In the genomic region with DNA sequence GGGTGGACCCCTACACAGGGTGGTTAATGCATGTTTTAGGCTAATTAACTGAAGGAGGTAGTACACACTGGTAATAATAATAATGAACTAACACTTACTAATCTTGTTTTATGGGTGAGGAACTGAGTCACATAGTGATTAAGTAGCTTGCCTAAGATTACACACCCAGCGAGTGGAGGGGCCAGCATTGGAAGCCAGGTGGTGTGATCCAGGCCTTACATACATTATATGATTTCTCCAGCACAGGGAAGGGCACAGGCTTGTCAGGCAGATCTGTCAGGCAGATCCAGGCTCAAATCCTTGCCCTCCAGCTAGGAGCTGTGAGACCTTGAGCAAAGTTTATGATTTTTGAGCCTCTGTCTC, we compare ENCODE assay signal across 31 cellular contexts. TPM values are rescaled to one million over a fixed set of nuclear protein-coding genes. Genes with fewer than 3 reads are reported as not detected.
DNase-seq lines count a peak whose midpoint lies in the region; ATAC-seq and TF ChIP-seq lines count a peak whose summit lies in the region.
"Had no signal": no experiment of that assay in that cellular context is flagged by ENCODE, and none has a peak within 500 bp of the region (broad histone marks: within the 10 kb centered on the region; RNA-seq: fewer than 3 reads in every experiment).

No MANE protein-coding gene starts in this region.

- H3K27me3 ChIP-seq in RWPE2 (ENCODE audit: insufficient read depth, poor library complexity, severe bottlenecking) (no peaks in the 10 kb centered on the region), esophagus muscularis mucosa (no peaks in the 10 kb centered on the region)
- H3K27me3 ChIP-seq: heart left ventricle had no signal

- intact Hi-C loops in esophagus muscularis mucosa (cut with DNase I): no loop called here

- peak; percentile 75 for ATAC-seq in RWPE2 (ENCODE audit: low read depth)
- ATAC-seq in omental fat pad (ENCODE audit: low FRiP score): peak; percentile 52
- no peak for ATAC-seq in GM21515 (IDR thresholded peaks at IDR 0.05; ENCODE audit: unreplicated experiment)
- ATAC-seq in HG02852 (IDR thresholded peaks at IDR 0.05; ENCODE audit: unreplicated experiment): no peak
- no peak for ATAC-seq in GM19467 (IDR thresholded peaks at IDR 0.05; ENCODE audit: unreplicated experiment)
- ATAC-seq: activated CD4-positive, CD25-positive, alpha-beta regulatory T cell treated with anti-CD3 and anti-CD28 coated beads, Interleukin-2, amount 50 U/mL, for 24 hours; activated CD8-positive, alpha-beta T cell treated with anti-CD3 and anti-CD28 coated beads for 36 hours; activated naive CD8-positive, alpha-beta T cell treated with anti-CD3 and anti-CD28 coated beads, Interleukin-2, amount 50 U/mL, for 24 hours had no signal

- H3K9me3 ChIP-seq in RWPE2 (ENCODE audit: severe bottlenecking): no peaks in the 10 kb centered on the region
- no peaks in the 10 kb centered on the region for H3K9me3 ChIP-seq in esophagus muscularis mucosa
- H3K9me3 ChIP-seq: heart left ventricle, thoracic aorta had no signal

- no peak for TF ChIP-seq CTCF in RWPE2 (IDR thresholded peaks at IDR 0.05; ENCODE audit: poor library complexity, severe bottlenecking)
- TF ChIP-seq CTCF in esophagus muscularis mucosa (IDR thresholded peaks at IDR 0.05): no peak
- no peak for TF ChIP-seq CTCF in omental fat pad (IDR thresholded peaks at IDR 0.05)

- TF ChIP-seq EP300 in esophagus muscularis mucosa (IDR thresholded peaks at IDR 0.05): no peak

- H3K27ac ChIP-seq in RWPE2 (ENCODE audit: poor library complexity, severe bottlenecking): peak overlapping the region; percentile 69
- peak overlapping the region; percentile 36 to 94 (median 56) for H3K27ac ChIP-seq in esophagus muscularis mucosa (replicated peaks in 1 of 4)
- H3K27ac ChIP-seq: thoracic aorta had no signal

- H3K4me1 ChIP-seq in RWPE2 (ENCODE audit: insufficient read depth, poor library complexity, severe bottlenecking) (peaks cover 20% of the 10 kb centered on the region), esophagus muscularis mucosa (peaks cover 20 to 42% (median 38%) of the 10 kb centered on the region in 4 donors)

- TF ChIP-seq POLR2A in esophagus muscularis mucosa (IDR thresholded peaks at IDR 0.05; ENCODE audit: low read depth): no peak

- peak; percentile 45 for DNase-seq in HCEC 1CT
- DNase-seq in RWPE2 (ENCODE audit: low spot score): no peak
- DNase-seq in esophagus muscularis mucosa (ENCODE audit: extremely low spot score): no peak
- DNase-seq in omental fat pad (ENCODE audit: low spot score): no peak
- no peak for DNase-seq in stimulated activated CD4-positive, alpha-beta T cell treated with anti-CD3 and anti-CD28 coated beads, Interleukin-12 subunit alpha, Interleukin-12 subunit beta, amount 100 ng/mL, for 4 hours
- DNase-seq: activated CD8-positive, alpha-beta T cell treated with anti-CD3 and anti-CD28 coated beads for 36 hours; activated gamma-delta T cell treated with Interleukin-2 at 50 U/mL for 16 hours; activated naive CD8-positive, alpha-beta T cell treated with anti-CD3 and anti-CD28 coated beads, Interleukin-2, amount 50 U/mL, for 24 hours; CD8-positive, alpha-beta memory T cell; effector CD4-positive, alpha-beta T cell; H9; heart left ventricle; left cardiac atrium; naive B cell; NCI-H187 treated with DMSO at 0.1 percent for 48 hours; nucleus accumbens; SIG-M5; stimulated activated CD4-positive, alpha-beta T cell treated with anti-CD3 and anti-CD28 coated beads, Interleukin-4, amount 100 ng/mL, for 24 hours; stimulated activated naive CD4-positive, alpha-beta T cell; SW 1271 had no signal

- WGBS in esophagus muscularis mucosa: 86% methylated on average over 1 of the region's 1 CpG

- H3K4me3 ChIP-seq in RWPE2 (ENCODE audit: severe bottlenecking) (no peak overlapping the region), esophagus muscularis mucosa (no peak overlapping the region)
- H3K4me3 ChIP-seq: heart left ventricle, thoracic aorta had no signal

- H3K36me3 ChIP-seq in RWPE2 (ENCODE audit: low read depth) (no peaks in the 10 kb centered on the region), esophagus muscularis mucosa (peaks cover 19 to 66% (median 41%) of the 10 kb centered on the region in 4 donors)

RNA-seq across cellular contexts. Expression of gene CEBPE, which starts 19.1 kb away (rescaled TPM):
- total RNA-seq in esophagus muscularis mucosa: under 1 TPM in 1 of 4 donors, not detected in 3; 0.57 TPM
- 1 to 10 TPM in 1 of 4 donors, under 1 TPM in 2, not detected in 1; 0.36 to 2.7 (median 0.37) TPM for total RNA-seq in omental fat pad
- total RNA-seq: A673, chondrocyte, fibroblast of lung, G401, H9, left cardiac atrium, mesenteric fat pad, thoracic aorta had no signal

RNA-seq across cellular contexts. Expression of gene CIROP, which starts 33.4 kb away (rescaled TPM):
- total RNA-seq in esophagus muscularis mucosa: under 1 TPM in 1 of 4 donors, not detected in 3; 0.19 TPM
- total RNA-seq in omental fat pad: under 1 TPM in 1 of 4 donors, not detected in 3; 0.25 TPM
- total RNA-seq: A673; activated CD8-positive, alpha-beta T cell treated with anti-CD3 and anti-CD28 coated beads for 36 hours; B cell; CD8-positive, alpha-beta memory T cell; chondrocyte; G401; H9; heart left ventricle; left cardiac atrium; mesenteric fat pad had no signal

RNA-seq across cellular contexts. Expression of gene C14orf119, which starts 42.8 kb away (rescaled TPM):
- total RNA-seq in esophagus muscularis mucosa: 10 to 100 TPM; 21.2 to 42.5 (median 34.0) TPM
- total RNA-seq in omental fat pad: 10 to 100 TPM; 39.2 to 46.7 (median 43.6) TPM

RNA-seq across cellular contexts. Expression of gene ACIN1, which starts 43.2 kb away (rescaled TPM):
- total RNA-seq in esophagus muscularis mucosa (100 to 1,000 TPM in 1 of 4 donors, 10 to 100 TPM in 3; 60.1 to 101 (median 89.5) TPM), omental fat pad (100 to 1,000 TPM in 3 of 4 donors, 10 to 100 TPM in 1; 85.6 to 143 (median 120) TPM)

RNA-seq across cellular contexts. Expression of gene SLC7A8, which starts 45.3 kb away (rescaled TPM):
- 10 to 100 TPM; 19.5 to 48.3 (median 32.5) TPM for total RNA-seq in esophagus muscularis mucosa
- total RNA-seq in omental fat pad: 100 to 1,000 TPM in 1 of 4 donors, 10 to 100 TPM in 3; 40.2 to 106 (median 92.1) TPM

Comparison
In these comparisons a context has a peak if more than half of its experiments do, and no peak if none do; other contexts are left out.
1. ATAC-seq: peak in RWPE2 (single experiment) and omental fat pad (single experiment); none in GM21515 (single experiment), HG02852 (single experiment) and GM19467 (single experiment).